24 cellular contexts compared by ENCODE assay signal in the genomic region with DNA sequence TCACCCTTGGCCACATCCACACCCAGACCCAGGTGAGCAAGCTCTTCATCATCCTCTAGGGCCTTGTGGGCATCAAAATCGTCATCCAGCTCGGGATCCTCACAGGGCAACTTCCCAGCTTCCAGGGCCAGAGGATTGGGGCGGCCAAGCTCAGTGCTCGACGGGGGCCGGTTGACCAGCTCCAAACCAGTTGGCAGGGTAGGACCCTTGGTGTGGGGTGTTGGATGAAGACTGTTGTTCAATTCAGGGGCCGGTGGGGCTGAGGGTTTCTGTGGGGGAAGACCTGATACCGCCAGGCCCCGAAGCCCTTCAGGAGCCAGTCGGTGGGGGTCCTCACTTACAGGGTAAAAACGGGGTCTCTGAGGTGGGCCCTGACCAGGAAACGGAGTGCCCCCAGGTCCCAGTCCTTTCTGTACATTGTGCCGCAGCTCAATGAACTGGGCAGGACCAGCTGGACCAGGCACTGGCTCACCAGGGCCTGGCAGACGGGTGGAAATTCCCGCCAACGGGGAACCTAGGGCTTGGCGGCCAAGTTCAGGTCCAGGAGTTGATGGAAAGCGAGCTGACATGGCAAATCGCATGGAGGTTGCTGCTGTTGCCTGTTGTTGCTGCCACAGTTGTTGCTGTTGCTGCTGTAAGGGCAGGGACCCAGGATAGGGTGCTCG. TPM values are rescaled to one million over a fixed set of nuclear protein-coding genes. Genes with fewer than 3 reads are reported as not detected.
"Had no signal": no experiment of that assay in that cellular context is flagged by ENCODE, and none has a peak within 500 bp of the region (broad histone marks: within the 10 kb centered on the region; RNA-seq: fewer than 3 reads in every experiment).

No MANE protein-coding gene starts in this region.

- H3K4me3 Mint-ChIP-seq: activated CD4-positive, alpha-beta memory T cell treated with anti-CD3 and anti-CD28 coated beads for 36 hours; activated CD4-positive, alpha-beta T cell treated with anti-CD3 and anti-CD28 coated beads for 36 hours; activated CD8-positive, alpha-beta memory T cell treated with anti-CD3 and anti-CD28 coated beads, Interleukin-2, amount 10 ng/mL, durations not matched to agents 7 days and 5 days; activated naive CD8-positive, alpha-beta T cell treated with anti-CD3 and anti-CD28 coated beads, Interleukin-2, amount 10 ng/mL, durations not matched to agents 7 days and 5 days; naive thymus-derived CD8-positive, alpha-beta T cell; stimulated activated effector memory CD8-positive, alpha-beta T cell treated with anti-CD3 and anti-CD28 coated beads, Interleukin-12 subunit alpha, Interleukin-12 subunit beta, amount 100 ng/mL, for 72 hours; T-helper 2 cell treated with Interferon-gamma antibody and Interleukin-4, amounts not matched to agents 5 μg/mL and 100 μg/mL, for 36 hours had no signal

- H3K9me3 Mint-ChIP-seq: activated CD4-positive, alpha-beta memory T cell treated with anti-CD3 and anti-CD28 coated beads for 36 hours; activated naive CD8-positive, alpha-beta T cell treated with anti-CD3 and anti-CD28 coated beads, Interleukin-2, amount 10 ng/mL, durations not matched to agents 7 days and 5 days; activated T-helper 2 cell treated with anti-CD3 and anti-CD28 coated beads, Interferon-gamma antibody, Interleukin-2, Interleukin-4, amounts not matched to agents 10 μg/mL and 5 μg/mL and 100 μg/mL, durations not matched to agents 14 hours and 24 hours and 36 hours; naive thymus-derived CD8-positive, alpha-beta T cell; stimulated activated effector memory CD8-positive, alpha-beta T cell treated with anti-CD3 and anti-CD28 coated beads, Interleukin-12 subunit alpha, Interleukin-12 subunit beta, amount 100 ng/mL, for 72 hours; T-helper 2 cell treated with Interferon-gamma antibody and Interleukin-4, amounts not matched to agents 5 μg/mL and 100 μg/mL, for 36 hours had no signal

- H3K9me3 ChIP-seq: pancreas, sigmoid colon, stomach had no signal

- H3K27me3 Mint-ChIP-seq: activated CD4-positive, alpha-beta memory T cell treated with anti-CD3 and anti-CD28 coated beads for 36 hours; activated CD4-positive, alpha-beta T cell treated with anti-CD3 and anti-CD28 coated beads for 36 hours; activated CD8-positive, alpha-beta memory T cell treated with anti-CD3 and anti-CD28 coated beads, Interleukin-2, amount 10 ng/mL, durations not matched to agents 7 days and 5 days; activated naive CD8-positive, alpha-beta T cell treated with anti-CD3 and anti-CD28 coated beads, Interleukin-2, amount 10 ng/mL, durations not matched to agents 7 days and 5 days; naive thymus-derived CD8-positive, alpha-beta T cell had no signal

- H3K4me3 ChIP-seq: dorsolateral prefrontal cortex, pancreas, sigmoid colon, stomach had no signal

- DNase-seq: activated CD4-positive, alpha-beta memory T cell treated with anti-CD3 and anti-CD28 coated beads for 36 hours; activated CD4-positive, alpha-beta T cell treated with anti-CD3 and anti-CD28 coated beads for 36 hours; activated CD8-positive, alpha-beta memory T cell treated with anti-CD3 and anti-CD28 coated beads, Interleukin-2, amount 10 ng/mL, durations not matched to agents 7 days and 5 days; activated naive CD4-positive, alpha-beta T cell treated with Interleukin-2 at 50 U/mL for 16 hours; activated naive CD8-positive, alpha-beta T cell treated with anti-CD3 and anti-CD28 coated beads, Interleukin-2, amount 10 ng/mL, durations not matched to agents 7 days and 5 days; amygdala; foreskin melanocyte; glutamatergic neuron; hippocampal formation; mesendoderm; naive thymus-derived CD8-positive, alpha-beta T cell; sigmoid colon; stimulated activated CD4-positive, alpha-beta T cell treated with anti-CD3 and anti-CD28 coated beads, Interleukin-4, amount 100 ng/mL, for 24 hours; stomach; trophoblast cell had no signal

- H3K4me1 ChIP-seq: pancreas, stomach had no signal

- H3K27ac ChIP-seq: epithelial cell of prostate, pancreas, sigmoid colon, stomach had no signal

- H3K27ac Mint-ChIP-seq: activated CD4-positive, alpha-beta memory T cell treated with anti-CD3 and anti-CD28 coated beads for 36 hours; activated CD4-positive, alpha-beta T cell treated with anti-CD3 and anti-CD28 coated beads for 36 hours; activated CD8-positive, alpha-beta memory T cell treated with anti-CD3 and anti-CD28 coated beads, Interleukin-2, amount 10 ng/mL, durations not matched to agents 7 days and 5 days; activated naive CD8-positive, alpha-beta T cell treated with anti-CD3 and anti-CD28 coated beads, Interleukin-2, amount 10 ng/mL, durations not matched to agents 7 days and 5 days; activated T-helper 2 cell treated with anti-CD3 and anti-CD28 coated beads, Interferon-gamma antibody, Interleukin-2, Interleukin-4, amounts not matched to agents 10 μg/mL and 5 μg/mL and 100 μg/mL, durations not matched to agents 14 hours and 24 hours and 36 hours; T-helper 2 cell treated with Interferon-gamma antibody and Interleukin-4, amounts not matched to agents 5 μg/mL and 100 μg/mL, for 36 hours had no signal

- H3K4me1 Mint-ChIP-seq: activated CD4-positive, alpha-beta T cell treated with anti-CD3 and anti-CD28 coated beads for 36 hours; activated CD8-positive, alpha-beta memory T cell treated with anti-CD3 and anti-CD28 coated beads, Interleukin-2, amount 10 ng/mL, durations not matched to agents 7 days and 5 days; activated naive CD8-positive, alpha-beta T cell treated with anti-CD3 and anti-CD28 coated beads, Interleukin-2, amount 10 ng/mL, durations not matched to agents 7 days and 5 days had no signal

- FAIRE-seq: colon, islet of Langerhans, pancreas, TTC549 had no signal

- H3K27me3 ChIP-seq: dorsolateral prefrontal cortex, pancreas, sigmoid colon, stomach had no signal

RNA-seq across cellular contexts. Expression of gene RHEBL1, which starts 31.4 kb away (rescaled TPM):
- total RNA-seq: stomach had no signal

RNA-seq across cellular contexts. Expression of gene DDN, which starts 39.2 kb away (rescaled TPM):
- polyA plus RNA-seq: naive thymus-derived CD8-positive, alpha-beta T cell had no signal

RNA-seq across cellular contexts. Expression of gene DHH, which starts 56.2 kb away (rescaled TPM):
- total RNA-seq: activated CD4-positive, alpha-beta memory T cell treated with anti-CD3 and anti-CD28 coated beads for 36 hours; activated CD4-positive, alpha-beta T cell treated with anti-CD3 and anti-CD28 coated beads for 36 hours; activated T-helper 2 cell treated with anti-CD3 and anti-CD28 coated beads, Interferon-gamma antibody, Interleukin-2, Interleukin-4, amounts not matched to agents 10 μg/mL and 5 μg/mL and 100 μg/mL, durations not matched to agents 14 hours and 24 hours and 36 hours had no signal
- polyA plus RNA-seq: naive thymus-derived CD8-positive, alpha-beta T cell had no signal
